8 cellular contexts compared by ENCODE assay signal in genomic region chr10:103554488-103555320, GRCh38.
DNase-seq lines count a peak whose midpoint lies in the region; ATAC-seq and TF ChIP-seq lines count a peak whose summit lies in the region.

No MANE protein-coding gene starts in this region.

- peak; percentile 34 for DNase-seq in NCI-H1105 treated with DMSO at 0.1 percent for 48 hours (lab: John Stamatoyannopoulos, UW)
- no peak for DNase-seq in NCI-H1105 (lab: John Stamatoyannopoulos, UW)
- DNase-seq in NCI-H2171 (lab: John Stamatoyannopoulos, UW), result peak; percentile 55
- peak; percentile 23 to 38 for DNase-seq in activated T-cell treated with anti-CD3 and anti-CD28 coated beads, Interleukin-2, amount 50 U/mL, for 72 hours
- DNase-seq in fibroblast of the aortic adventitia (ENCODE audit: low read depth), result peak; percentile 63
- DNase-seq in neural crest cell (ENCODE audit: low read depth, low spot score), result peak; percentile 43
- DNase-seq in activated gamma-delta T cell treated with Interleukin-2 at 50 U/mL for 16 hours, result no peak

- no peaks in the 10 kb centered on the region for H3K36me3 Mint-ChIP-seq in activated T-cell treated with anti-CD3 and anti-CD28 coated beads, Interleukin-2, amount 50 U/mL, for 72 hours (ENCODE audit: insufficient read depth in 2 of 2)
- H3K36me3 Mint-ChIP-seq in neural crest cell (ENCODE audit: low read depth), result no peaks in the 10 kb centered on the region

- peak overlapping the region; percentile 57 for H3K4me3 ChIP-seq in fibroblast of the aortic adventitia (ENCODE audit: low read depth, low read length)

- TF ChIP-seq CTCF in fibroblast of the aortic adventitia (IDR thresholded peaks at IDR 0.05; ENCODE audit: insufficient read depth, low read length), result no peak
- no peak for TF ChIP-seq CTCF in neural crest cell (conservative IDR thresholded peaks at IDR 0.05)

- H3K4me1 Mint-ChIP-seq in activated T-cell treated with anti-CD3 and anti-CD28 coated beads, Interleukin-2, amount 50 U/mL, for 72 hours (ENCODE audit: low read depth), result peaks cover 16% of the 10 kb centered on the region
- H3K4me1 Mint-ChIP-seq in neural crest cell, result peaks cover 5% of the 10 kb centered on the region

- peak; percentile 54 to 60 for ATAC-seq in activated T-cell treated with anti-CD3 and anti-CD28 coated beads, Interleukin-2, amount 50 U/mL, for 72 hours (replicated peaks in 1 of 2)
- no peak for ATAC-seq in GM19324 (IDR thresholded peaks at IDR 0.05; ENCODE audit: low FRiP score, unreplicated experiment)

- H3K9me3 Mint-ChIP-seq in activated T-cell treated with anti-CD3 and anti-CD28 coated beads, Interleukin-2, amount 50 U/mL, for 72 hours, result no peaks in the 10 kb centered on the region
- no peaks in the 10 kb centered on the region for H3K9me3 Mint-ChIP-seq in neural crest cell

- H3K4me3 Mint-ChIP-seq in activated T-cell treated with anti-CD3 and anti-CD28 coated beads, Interleukin-2, amount 50 U/mL, for 72 hours, result peak overlapping the region; percentile 79 to 83
- H3K4me3 Mint-ChIP-seq in neural crest cell, result peak overlapping the region; percentile 69

- no peak overlapping the region for H3K27ac Mint-ChIP-seq in activated T-cell treated with anti-CD3 and anti-CD28 coated beads, Interleukin-2, amount 50 U/mL, for 72 hours
- H3K27ac Mint-ChIP-seq in neural crest cell (ENCODE audit: unreplicated experiment), result no peak overlapping the region

- H3K27me3 Mint-ChIP-seq in activated T-cell treated with anti-CD3 and anti-CD28 coated beads, Interleukin-2, amount 50 U/mL, for 72 hours (ENCODE audit: low read depth), result peaks cover 28% of the 10 kb centered on the region
- H3K27me3 Mint-ChIP-seq in neural crest cell (ENCODE audit: low read depth), result peaks cover 8% of the 10 kb centered on the region

Comparison
In these comparisons a context has a peak if more than half of its experiments do, and no peak if none do; other contexts are left out.
1. DNase-seq: peak in NCI-H1105 treated with DMSO at 0.1 percent for 48 hours (single experiment), NCI-H2171 (single experiment), activated T-cell treated with anti-CD3 and anti-CD28 coated beads, Interleukin-2, amount 50 U/mL, for 72 hours (2 of 2), fibroblast of the aortic adventitia (single experiment) and neural crest cell (single experiment); none in NCI-H1105 (single experiment) and activated gamma-delta T cell treated with Interleukin-2 at 50 U/mL for 16 hours (single experiment).